ENCODE assay signal across 24 cellular contexts in genomic region chr2:65372619-65373018, GRCh38. TPM values are rescaled to one million over a fixed set of nuclear protein-coding genes. Genes with fewer than 3 reads are reported as not detected.
A peak's percentile ranks its signal among the peaks of the same experiment; 100 is the strongest.
DNase-seq lines count a peak whose midpoint lies in the region; TF ChIP-seq lines count a peak whose summit lies in the region.
"Had no signal": no experiment of that assay in that cellular context is flagged by ENCODE, and none has a peak within 500 bp of the region (broad histone marks: within the 10 kb centered on the region; RNA-seq: fewer than 3 reads in every experiment).

No MANE protein-coding gene starts in this region.

- no peaks in the 10 kb centered on the region for H3K27me3 ChIP-seq in BLaER1
- H3K27me3 ChIP-seq in endodermal cell (ENCODE audit: control insufficient read depth, insufficient read depth, low read length, poor library complexity, severe bottlenecking), result no peaks in the 10 kb centered on the region
- H3K27me3 ChIP-seq in right atrium auricular region, result no peaks in the 10 kb centered on the region
- H3K27me3 ChIP-seq: adrenal gland, SJCRH30 had no signal

- H3K36me3 Mint-ChIP-seq in endodermal cell (ENCODE audit: low read depth) (no peaks in the 10 kb centered on the region), nephron progenitor cell (ENCODE audit: low read depth) (peaks cover 16% of the 10 kb centered on the region), HFFc6 (ENCODE audit: low read depth) (peaks cover 15% of the 10 kb centered on the region)
- H3K36me3 Mint-ChIP-seq: activated CD8-positive, alpha-beta memory T cell treated with anti-CD3 and anti-CD28 coated beads, Interleukin-2, amount 10 ng/mL, durations not matched to agents 7 days and 5 days had no signal

- CTCF ChIA-PET in OCI-LY7 (lab: Charles Lee; ENCODE audit: unreplicated experiment), result interaction anchor here (1.1 to 1.9 kb wide), 2 partner anchors 11 to 17 kb away, joined by 4 to 7 read pairs; no protein-coding TSS in a partner anchor

- no peak overlapping the region for H2AFZ ChIP-seq in OCI-LY7 (ENCODE audit: low read length)

- no TSS peak for BruUV-seq in OCI-LY7 (replicated peaks; lab: Mats Ljungman, UMichigan)

- H3K27ac ChIP-seq in BLaER1, result no peak overlapping the region
- H3K27ac ChIP-seq in OCI-LY7 (ENCODE audit: low read depth, low read length, poor library complexity, severe bottlenecking), result no peak overlapping the region
- H3K27ac ChIP-seq in endodermal cell (ENCODE audit: low read depth, low read length), result no peak overlapping the region
- no peak overlapping the region for H3K27ac ChIP-seq in right atrium auricular region
- H3K27ac ChIP-seq: adrenal gland had no signal

- H3K9me2 ChIP-seq in OCI-LY7 (ENCODE audit: insufficient read depth, low read length), result no peaks in the 10 kb centered on the region

- no peaks in the 10 kb centered on the region for H3K27me3 Mint-ChIP-seq in endodermal cell (ENCODE audit: insufficient read depth)
- peaks cover 3% of the 10 kb centered on the region for H3K27me3 Mint-ChIP-seq in nephron progenitor cell (ENCODE audit: low read depth, poor library complexity)
- H3K27me3 Mint-ChIP-seq in HFFc6 (ENCODE audit: insufficient read depth), result no peaks in the 10 kb centered on the region

- H3K4me1 ChIP-seq in BLaER1 (peaks cover 74% of the 10 kb centered on the region), OCI-LY7 (ENCODE audit: insufficient read depth, low read length, poor library complexity, severe bottlenecking) (peaks cover 86% of the 10 kb centered on the region), endodermal cell (ENCODE audit: control insufficient read depth, insufficient read depth, low read length) (peaks cover 48% of the 10 kb centered on the region), right atrium auricular region (peaks cover 0 to 44% of the 10 kb centered on the region in 2 donors)

- H3K27ac Mint-ChIP-seq in endodermal cell, result peak overlapping the region; percentile 79
- peak overlapping the region; percentile 81 for H3K27ac Mint-ChIP-seq in nephron progenitor cell
- no peak overlapping the region for H3K27ac Mint-ChIP-seq in HFFc6
- H3K27ac Mint-ChIP-seq: activated CD8-positive, alpha-beta memory T cell treated with anti-CD3 and anti-CD28 coated beads, Interleukin-2, amount 10 ng/mL, durations not matched to agents 7 days and 5 days; activated T-cell treated with anti-CD3 and anti-CD28 coated beads, Interleukin-2, amount 50 U/mL, for 72 hours had no signal

- 75 to 76% methylated on average over 1 of the region's 1 CpG for WGBS in endodermal cell (ENCODE audit: insufficient coverage in 1 of 2, insufficient read length in 1 of 2), 2 experiments

- H3K4me1 Mint-ChIP-seq in endodermal cell (peaks cover 79% of the 10 kb centered on the region), nephron progenitor cell (peaks cover 75% of the 10 kb centered on the region), HFFc6 (ENCODE audit: low read depth) (peaks cover 89% of the 10 kb centered on the region)

- no peak for TF ChIP-seq CTCF in OCI-LY7 (conservative IDR thresholded peaks at IDR 0.05; ENCODE audit: low read length)
- no peak for TF ChIP-seq CTCF in endodermal cell (conservative IDR thresholded peaks at IDR 0.05)
- TF ChIP-seq CTCF in nephron progenitor cell (IDR thresholded peaks at IDR 0.05), result no peak
- TF ChIP-seq CTCF in HFFc6 (IDR thresholded peaks at IDR 0.05), result no peak
- no peak for TF ChIP-seq CTCF in right atrium auricular region (IDR thresholded peaks at IDR 0.05)

- H3K9me3 ChIP-seq in BLaER1 (no peaks in the 10 kb centered on the region), OCI-LY7 (ENCODE audit: low read length) (no peaks in the 10 kb centered on the region), endodermal cell (ENCODE audit: control insufficient read depth, low read length) (no peaks in the 10 kb centered on the region), right atrium auricular region (no peaks in the 10 kb centered on the region)
- H3K9me3 ChIP-seq: adrenal gland, psoas muscle, SJCRH30 had no signal

- H4K20me1 ChIP-seq in BLaER1 (peaks cover 85% of the 10 kb centered on the region), OCI-LY7 (ENCODE audit: insufficient read depth, low read length) (no peaks in the 10 kb centered on the region)

- H3K36me3 ChIP-seq in BLaER1 (no peaks in the 10 kb centered on the region), OCI-LY7 (ENCODE audit: insufficient read depth, low read length) (peaks cover 8% of the 10 kb centered on the region; the same call in 1 of the 2 replicates), endodermal cell (ENCODE audit: control insufficient read depth, insufficient read depth, low read length) (peaks cover 24% of the 10 kb centered on the region), right atrium auricular region (no peaks in the 10 kb centered on the region)
- H3K36me3 ChIP-seq: adrenal gland, SJCRH30 had no signal

- POLR2A ChIA-PET in OCI-LY7 (lab: Charles Lee), result interaction anchor here (0.6 to 8.0 kb wide), 13 partner anchors 8 to 428 kb away, joined by 3 to 104 read pairs (median 4); no protein-coding TSS in a partner anchor

- H3K9me3 Mint-ChIP-seq in endodermal cell (no peaks in the 10 kb centered on the region), nephron progenitor cell (no peaks in the 10 kb centered on the region), HFFc6 (no peaks in the 10 kb centered on the region)
- H3K9me3 Mint-ChIP-seq: activated T-cell treated with anti-CD3 and anti-CD28 coated beads, Interleukin-2, amount 50 U/mL, for 72 hours had no signal

- no peak for DNase-seq in OCI-LY7 (ENCODE audit: low spot score)
- peak; percentile 23 for DNase-seq in endodermal cell
- DNase-seq in nephron progenitor cell, result no peak
- no peak for DNase-seq in HFFc6
- no peak for DNase-seq in right atrium auricular region (ENCODE audit: low spot score)
- no peak for DNase-seq in NCI-H526 treated with DMSO at 0.1 percent for 48 hours (lab: John Stamatoyannopoulos, UW)
- DNase-seq in D341Med (ENCODE audit: low spot score), result no peak
- DNase-seq: activated CD4-positive, CD25-positive, alpha-beta regulatory T cell; activated CD8-positive, alpha-beta memory T cell treated with anti-CD3 and anti-CD28 coated beads, Interleukin-2, amount 10 ng/mL, durations not matched to agents 7 days and 5 days; activated naive CD4-positive, alpha-beta T cell; activated T-cell treated with anti-CD3 and anti-CD28 coated beads, Interleukin-2, amount 50 U/mL, for 72 hours; adrenal gland; C1 segment of cervical spinal cord; Calu3; effector CD8-positive, alpha-beta T cell; erythroblast; foreskin fibroblast; mesenchymal stem cell; NK-92 treated with Interleukin-12 subunit alpha and Interleukin-12 subunit beta, amount 100 ng/mL, for 24 hours; psoas muscle; stimulated activated CD4-positive, alpha-beta T cell treated with anti-CD3 and anti-CD28 coated beads, Interleukin-1b, Interleukin-23, amount 100 ng/mL, for 48 hours; trophoblast cell had no signal

- no peak overlapping the region for H3K9ac ChIP-seq in BLaER1
- no peak overlapping the region for H3K9ac ChIP-seq in endodermal cell (ENCODE audit: extremely low read depth, low read length, poor library complexity, severe bottlenecking)

- peak overlapping the region; percentile 32 for H3K4me3 Mint-ChIP-seq in endodermal cell
- no peak overlapping the region for H3K4me3 Mint-ChIP-seq in nephron progenitor cell
- no peak overlapping the region for H3K4me3 Mint-ChIP-seq in HFFc6
- H3K4me3 Mint-ChIP-seq: activated CD8-positive, alpha-beta memory T cell treated with anti-CD3 and anti-CD28 coated beads, Interleukin-2, amount 10 ng/mL, durations not matched to agents 7 days and 5 days; activated T-cell treated with anti-CD3 and anti-CD28 coated beads, Interleukin-2, amount 50 U/mL, for 72 hours had no signal

- peaks cover 47% of the 10 kb centered on the region for H3K79me2 ChIP-seq in OCI-LY7 (ENCODE audit: insufficient read depth, low read depth, low read length)

- intact Hi-C loops in OCI-LY7 (cut with micrococcal nuclease; ENCODE audit: unreplicated experiment), result no loop called here

- no peak overlapping the region for H3K4me3 ChIP-seq in BLaER1
- no peak overlapping the region for H3K4me3 ChIP-seq in OCI-LY7 (ENCODE audit: low read depth, low read length, poor library complexity, severe bottlenecking)
- peak overlapping the region; percentile 57 for H3K4me3 ChIP-seq in endodermal cell (ENCODE audit: low read length)
- no peak overlapping the region for H3K4me3 ChIP-seq in right atrium auricular region
- H3K4me3 ChIP-seq: adrenal gland, psoas muscle had no signal

- H3K4me2 ChIP-seq in BLaER1 (peak overlapping the region; percentile 76), OCI-LY7 (ENCODE audit: low read length) (peak overlapping the region; percentile 77)

RNA-seq across cellular contexts. Expression of gene SPRED2, which starts 59.8 kb away (rescaled TPM):
- 4.9 and 8.0 TPM in 2 replicates for total RNA-seq in OCI-LY7 (2014; rRNA removed; shearing (Covaris generic))
- 41.9 and 49.1 TPM in 2 replicates for total RNA-seq in OCI-LY7 (2022)
- total RNA-seq in endodermal cell, result 10 to 100 TPM; 60.3 to 70.1 TPM
- polyA plus RNA-seq in endodermal cell (2013, experiment 1 of 2), result 29.4 TPM
- 27.9 TPM for polyA plus RNA-seq in endodermal cell (2013, experiment 2 of 2)
- 10 to 100 TPM; 28.7 to 38.5 (median 33.3) TPM for total RNA-seq in HFFc6 (2021; fragmentation: NEBNext Ultra II Directional; extraction: Animal tissue kit (Norgen Biotek cat#: 25700))
- 10 to 100 TPM; 14.7 to 17.3 TPM for total RNA-seq in right atrium auricular region
